Comparison of ENCODE assay signal across 7 cellular contexts in genomic region chr5:141922827-141923442, GRCh38. TPM values are rescaled to one million over a fixed set of nuclear protein-coding genes. Genes with fewer than 3 reads are reported as not detected.
DNase-seq lines count a peak whose midpoint lies in the region; ATAC-seq and TF ChIP-seq lines count a peak whose summit lies in the region.
"Not testable (repeated sequence)": the region's sequence is repeated elsewhere in the genome, so short reads cannot be mapped to it uniquely, and the experiment has no call there.

No MANE protein-coding gene starts in this region.

- H2BK120ac ChIP-seq in mesenchymal stem cell (ENCODE audit: low read depth, low read length) = peak overlapping the region; percentile 76

- H3K14ac ChIP-seq in mesenchymal stem cell (ENCODE audit: low read length in 2 of 2) = peak overlapping the region in 1 of 2 experiments; percentile 72

- H3K9ac ChIP-seq in mesenchymal stem cell (ENCODE audit: low read length) = peak overlapping the region; percentile 98

- H3K4me3 Mint-ChIP-seq in brain = peak overlapping the region; percentile 85 to 91 (median 88)

- peak overlapping the region; percentile 15 to 57 for H2BK12ac ChIP-seq in mesenchymal stem cell (ENCODE audit: low read length in 2 of 2)

- peak overlapping the region; percentile 91 to 97 for H3K18ac ChIP-seq in mesenchymal stem cell (ENCODE audit: low read depth in 1 of 2, low read length in 2 of 2)

- TF ChIP-seq EP300 in sigmoid colon (IDR thresholded peaks at IDR 0.05) = not testable (repeated sequence)

- peaks cover 27% of the 10 kb centered on the region for H3K79me1 ChIP-seq in mesenchymal stem cell (replicated peaks; ENCODE audit: low read length, poor library complexity, severe bottlenecking)

- peak overlapping the region; percentile 69 for H3K4me2 ChIP-seq in mesenchymal stem cell (ENCODE audit: low read length, poor library complexity, severe bottlenecking)

- H3K27ac Mint-ChIP-seq in brain = peak overlapping the region; percentile 85 to 95 (median 87)

- not testable (repeated sequence) for DNase-seq in HL-60 (ENCODE audit: low read depth in 1 of 2, low spot score in 1 of 2); WERI-Rb-1; fibroblast of villous mesenchyme (ENCODE audit: low read depth); mesenchymal stem cell; sigmoid colon

- H3K9me3 ChIP-seq in WERI-Rb-1 (ENCODE audit: severe bottlenecking); mesenchymal stem cell (ENCODE audit: control insufficient read depth, low read length); sigmoid colon: not testable (repeated sequence)

- H3K23ac ChIP-seq in mesenchymal stem cell (ENCODE audit: low read length in 2 of 2) = peak overlapping the region in 1 of 2 experiments; percentile 50

- intact Hi-C loops in sigmoid colon (cut with DNase I) = loop anchor here (2.0 to 5.0 kb wide), 3 partner anchors 44 to 74 kb away; partner anchors contain the start of genes PCDH1 and RNF14

- H3K4me1 ChIP-seq in mesenchymal stem cell (ENCODE audit: control insufficient read depth, insufficient read depth, low read depth, low read length) = peaks cover 12% of the 10 kb centered on the region
- H3K4me1 ChIP-seq in sigmoid colon = peaks cover 0 to 21% (median 15%) of the 10 kb centered on the region in 4 donors

- peak; percentile 2 for ATAC-seq in GM18519 (IDR thresholded peaks at IDR 0.05; ENCODE audit: low FRiP score, unreplicated experiment)

- H4K8ac ChIP-seq in mesenchymal stem cell (ENCODE audit: low read length) = peak overlapping the region; percentile 98

- peaks cover 34% of the 10 kb centered on the region for H3K36me3 Mint-ChIP-seq in brain

- peak overlapping the region; percentile 95 for H2AK5ac ChIP-seq in mesenchymal stem cell (ENCODE audit: low read length, severe bottlenecking)

- H2BK5ac ChIP-seq in mesenchymal stem cell (ENCODE audit: low read depth, low read length, poor library complexity, severe bottlenecking) = peak overlapping the region; percentile 47

- H2AFZ ChIP-seq in mesenchymal stem cell (ENCODE audit: low read depth, low read length) = peak overlapping the region; percentile 95

- not testable (repeated sequence) for H3K9me3 Mint-ChIP-seq in brain

- H3K36me3 ChIP-seq in WERI-Rb-1 = peaks cover 30% of the 10 kb centered on the region
- H3K36me3 ChIP-seq in mesenchymal stem cell (ENCODE audit: control insufficient read depth in 1 of 2, insufficient read depth in 2 of 2, low read depth in 1 of 2, low read length in 2 of 2) = peaks cover 19 to 29% of the 10 kb centered on the region in 2 experiments
- H3K36me3 ChIP-seq in sigmoid colon = peaks cover 15 to 32% (median 29%) of the 10 kb centered on the region in 4 donors

- H3K4me1 Mint-ChIP-seq in brain = peaks cover 37% of the 10 kb centered on the region

- H3K27ac ChIP-seq in HL-60 (replicated peaks) = peak overlapping the region; percentile 91
- H3K27ac ChIP-seq in WERI-Rb-1 = peak overlapping the region; percentile 94
- H3K27ac ChIP-seq in mesenchymal stem cell (ENCODE audit: low read length, poor library complexity, severe bottlenecking) = peak overlapping the region; percentile 97
- peak overlapping the region; percentile 92 to 96 (median 92) for H3K27ac ChIP-seq in sigmoid colon

- 78% methylated on average over 25 of the region's 28 CpGs for WGBS in mesenchymal stem cell
- 47 to 54% methylated on average over 28 of the region's 28 CpGs for WGBS in sigmoid colon, 2 donors

- H4K91ac ChIP-seq in mesenchymal stem cell (ENCODE audit: low read length) = peak overlapping the region; percentile 98

- peak overlapping the region; percentile 67 for H3K4me3 ChIP-seq in HL-60 (replicated peaks; ENCODE audit: insufficient read depth, low read length)
- peak overlapping the region; percentile 74 for H3K4me3 ChIP-seq in WERI-Rb-1 (ENCODE audit: low read depth, low read length)
- peak overlapping the region; percentile 72 for H3K4me3 ChIP-seq in fibroblast of villous mesenchyme (ENCODE audit: low read depth, low read length)
- H3K4me3 ChIP-seq in mesenchymal stem cell (ENCODE audit: insufficient read depth in 1 of 2, low read depth in 1 of 2, low read length in 2 of 2) = peak overlapping the region; percentile 70 to 95
- H3K4me3 ChIP-seq in sigmoid colon = peak overlapping the region; percentile 61 to 70 (median 66)

- peak overlapping the region; percentile 44 for H2BK15ac ChIP-seq in mesenchymal stem cell (ENCODE audit: low read depth, poor library complexity, severe bottlenecking)

- H3K27me3 ChIP-seq in HL-60 (ENCODE audit: insufficient read depth, poor library complexity, severe bottlenecking); WERI-Rb-1 (ENCODE audit: insufficient read depth, low read depth, severe bottlenecking); mesenchymal stem cell (ENCODE audit: control insufficient read depth in 1 of 2, insufficient read depth in 1 of 2, low read length in 2 of 2); sigmoid colon: not testable (repeated sequence)

- TF ChIP-seq CTCF in HL-60 (IDR thresholded peaks at IDR 0.05; ENCODE audit: insufficient read depth, low read length); WERI-Rb-1 (IDR thresholded peaks at IDR 0.05; ENCODE audit: low read depth, low read length); brain (conservative IDR thresholded peaks at IDR 0.05); fibroblast of villous mesenchyme (IDR thresholded peaks at IDR 0.05; ENCODE audit: insufficient read depth, low read depth, low read length); sigmoid colon (IDR thresholded peaks at IDR 0.05): not testable (repeated sequence)

- peak overlapping the region; percentile 95 to 97 for H3K4ac ChIP-seq in mesenchymal stem cell (ENCODE audit: low read depth in 1 of 2, low read length in 2 of 2)

- H3K27me3 Mint-ChIP-seq in brain = peaks cover 12% of the 10 kb centered on the region

- TF ChIP-seq POLR2A in sigmoid colon (IDR thresholded peaks at IDR 0.05) = not testable (repeated sequence)

RNA-seq across cellular contexts. Expression of gene DELE1, which starts 0.7 kb away (rescaled TPM):
- polyA plus RNA-seq in brain (ENCODE audit: insufficient read depth, low read depth, low replicate concordance) = 25.2 TPM
- 34.1 and 40.6 TPM in 2 replicates for total RNA-seq in fibroblast of villous mesenchyme
- 36.7 TPM for polyA plus RNA-seq in mesenchymal stem cell (2013, experiment 1 of 2)
- polyA plus RNA-seq in mesenchymal stem cell (2013, experiment 2 of 2) = 36.2 TPM
- total RNA-seq in sigmoid colon = 10 to 100 TPM; 47.7 to 88.3 (median 69.1) TPM
- 10 to 100 TPM; 34.2 to 52.6 (median 41.2) TPM for polyA plus RNA-seq in sigmoid colon

RNA-seq across cellular contexts. Expression of gene PCDH12, which starts 35.1 kb away (rescaled TPM):
- 3.0 TPM for polyA plus RNA-seq in brain (ENCODE audit: insufficient read depth, low read depth, low replicate concordance)
- under 0.01 TPM in 1 of 2 replicates, not detected in the other for total RNA-seq in fibroblast of villous mesenchyme
- 0.10 TPM for polyA plus RNA-seq in mesenchymal stem cell (2013, experiment 1 of 2)
- 0.11 TPM for polyA plus RNA-seq in mesenchymal stem cell (2013, experiment 2 of 2)
- 1 to 10 TPM in 3 of 4 donors, under 1 TPM in 1; 0.55 to 6.2 (median 2.9) TPM for total RNA-seq in sigmoid colon
- under 1 TPM; 0.23 to 0.69 (median 0.60) TPM for polyA plus RNA-seq in sigmoid colon

RNA-seq across cellular contexts. Expression of gene PCDH1, which starts 44.7 kb away (rescaled TPM):
- polyA plus RNA-seq in brain (ENCODE audit: insufficient read depth, low read depth, low replicate concordance) = 35.4 TPM
- total RNA-seq in fibroblast of villous mesenchyme = 0.43 and 3.5 TPM in 2 replicates
- polyA plus RNA-seq in mesenchymal stem cell (2013, experiment 1 of 2) = 2.1 TPM
- 2.0 TPM for polyA plus RNA-seq in mesenchymal stem cell (2013, experiment 2 of 2)
- 10 to 100 TPM in 3 of 4 donors, 1 to 10 TPM in 1; 8.6 to 19.4 (median 13.4) TPM for total RNA-seq in sigmoid colon
- 10 to 100 TPM in 2 of 3 donors, 1 to 10 TPM in 1; 9.0 to 47.2 (median 11.8) TPM for polyA plus RNA-seq in sigmoid colon

RNA-seq across cellular contexts. Expression of gene RNF14, which starts 46.0 kb away (rescaled TPM):
- polyA plus RNA-seq in brain (ENCODE audit: insufficient read depth, low read depth, low replicate concordance) = 39.1 TPM
- 56.7 and 76.9 TPM in 2 replicates for total RNA-seq in fibroblast of villous mesenchyme
- 48.6 TPM for polyA plus RNA-seq in mesenchymal stem cell (2013, experiment 1 of 2)
- 52.3 TPM for polyA plus RNA-seq in mesenchymal stem cell (2013, experiment 2 of 2)
- total RNA-seq in sigmoid colon = 10 to 100 TPM; 30.7 to 70.1 (median 53.5) TPM
- 10 to 100 TPM; 31.5 to 43.2 (median 42.6) TPM for polyA plus RNA-seq in sigmoid colon
